Comparison of ENCODE assay signal across 22 cellular contexts in the genomic region with DNA sequence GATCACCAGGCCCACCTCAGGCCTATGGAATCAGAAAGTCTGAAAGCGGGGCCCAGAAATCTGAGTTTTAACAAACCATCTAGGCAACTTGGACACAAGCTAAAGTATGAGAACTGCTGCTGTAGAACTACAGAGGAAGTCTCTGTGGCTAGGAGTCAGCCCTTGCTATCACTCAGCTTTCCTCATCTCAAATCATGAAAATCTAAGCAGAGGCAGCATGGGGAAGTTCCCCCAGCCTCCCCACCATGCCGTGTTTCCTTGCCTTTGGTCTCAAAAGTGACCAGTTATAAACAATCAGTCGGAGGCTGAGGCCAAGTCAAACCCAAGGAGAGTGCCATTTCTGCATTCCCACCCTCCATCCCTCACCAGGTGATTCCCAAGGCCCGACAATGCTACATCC.
DNase-seq lines count a peak whose midpoint lies in the region; ATAC-seq, FAIRE-seq and TF ChIP-seq lines count a peak whose summit lies in the region.
"Had no signal": no experiment of that assay in that cellular context is flagged by ENCODE, and none has a peak within 500 bp of the region (broad histone marks: within the 10 kb centered on the region; RNA-seq: fewer than 3 reads in every experiment).

No MANE protein-coding gene starts in this region.

- DNase-seq in GDM1 (lab: John Stamatoyannopoulos, UW), result peak; percentile 69
- peak; percentile 59 for DNase-seq in KBM-7
- DNase-seq in GM12878 (ENCODE audit: low read depth, low spot score), result no peak
- no peak for DNase-seq in mucosa of gallbladder (ENCODE audit: low spot score)
- DNase-seq in inferior parietal cortex (ENCODE audit: extremely low spot score), result no peak
- DNase-seq: activated CD4-positive, alpha-beta memory T cell treated with anti-CD3 and anti-CD28 coated beads, Interleukin-2, amount 10 ng/mL, durations not matched to agents 7 days and 5 days; activated T-cell treated with anti-CD3 and anti-CD28 coated beads, Interleukin-2, amount 50 U/mL, for 4 hours; CD8-positive, alpha-beta T cell; DMS153; effector memory CD4-positive, alpha-beta T cell; left colon; NCI-H226; NCI-H774; nephron progenitor cell; sigmoid colon; WERI-Rb-1 had no signal

- no peak for TF ChIP-seq RAD21 in GM12878 (IDR thresholded peaks at IDR 0.05; ENCODE audit: insufficient read depth, low read depth, low read length)

- no peak overlapping the region for H3K27ac ChIP-seq in GM12878 (ENCODE audit: control insufficient read depth, insufficient read depth)
- H3K27ac ChIP-seq: sigmoid colon, SJSA1, WERI-Rb-1 had no signal

- no peak for TF ChIP-seq POLR2A in GM12878 (IDR thresholded peaks at IDR 0.05; ENCODE audit: low read depth, low read length)

- in situ Hi-C loops in KBM-7 (cut with MboI; ENCODE audit: low pct_unique_long_range_greater_than_20kb, low sequenced_read_pairs), result no loop called here
- in situ Hi-C loops in GM12878 (cut with MboI), result no loop called here

- BruUV-seq in GM12878 (replicated peaks; lab: Mats Ljungman, UMichigan), result no TSS peak

- no peak overlapping the region for H3K9ac ChIP-seq in GM12878 (ENCODE audit: control insufficient read depth, insufficient read depth, low read length)

- FAIRE-seq in GM12878 (lab: Jason Lieb, UNC), result no peak
- FAIRE-seq: H54 had no signal

- H3K36me3 ChIP-seq in GM12878 (ENCODE audit: control insufficient read depth in 2 of 2, insufficient read depth in 2 of 2, low read length in 1 of 2), result no peaks in the 10 kb centered on the region
- H3K36me3 ChIP-seq: sigmoid colon, SJSA1, WERI-Rb-1 had no signal

- peak overlapping the region; percentile 56 for H2AFZ ChIP-seq in GM12878 (ENCODE audit: control insufficient read depth, low read depth, low read length)

- no peaks in the 10 kb centered on the region for H3K27me3 ChIP-seq in GM12878 (replicated peaks in 1 of 2; ENCODE audit: control insufficient read depth in 2 of 2, insufficient read depth in 2 of 2, low read length in 1 of 2)
- H3K27me3 ChIP-seq: sigmoid colon, SJSA1 had no signal

- no peaks in the 10 kb centered on the region for H3K4me1 Mint-ChIP-seq in activated T-helper 17 cell treated with anti-CD3 and anti-CD28 coated beads, Interleukin-2, amount 50 U/mL, for 72 hours
- H3K4me1 Mint-ChIP-seq: activated CD4-positive, alpha-beta memory T cell treated with anti-CD3 and anti-CD28 coated beads, Interleukin-2, amount 10 ng/mL, durations not matched to agents 7 days and 5 days; nephron progenitor cell had no signal

- RAD21 ChIA-PET in GM12878 (lab: Charles Lee; ENCODE audit: unreplicated experiment), result no interaction called here

- H3K4me1 ChIP-seq in GM12878 (ENCODE audit: control insufficient read depth, insufficient read depth, low read length), result peaks cover 9% of the 10 kb centered on the region
- H3K4me1 ChIP-seq: sigmoid colon, SJSA1 had no signal

- TF ChIP-seq CTCF in GM12878 (IDR thresholded peaks at IDR 0.05 in 2 of 3, conservative IDR thresholded peaks at IDR 0.05 in 1 of 3; ENCODE audit: control insufficient read depth in 2 of 3, extremely low read depth in 1 of 3, insufficient read depth in 1 of 3, low read depth in 3 of 3, low read length in 3 of 3), result no peak

- H3K27ac Mint-ChIP-seq in activated T-helper 17 cell treated with anti-CD3 and anti-CD28 coated beads, Interleukin-2, amount 50 U/mL, for 72 hours, result no peak overlapping the region
- H3K27ac Mint-ChIP-seq: activated CD4-positive, alpha-beta memory T cell treated with anti-CD3 and anti-CD28 coated beads, Interleukin-2, amount 10 ng/mL, durations not matched to agents 7 days and 5 days; CD8-positive, alpha-beta T cell; nephron progenitor cell; T-helper 1 cell treated with Interleukin-12 subunit alpha and Interleukin-12 subunit beta and Interleukin-4 antibody, amounts not matched to agents 30 μg/mL and 1 μg/mL, for 36 hours had no signal

- no peaks in the 10 kb centered on the region for H3K79me2 ChIP-seq in GM12878 (ENCODE audit: control insufficient read depth, insufficient read depth, low read length)

- no peak overlapping the region for H3K4me3 Mint-ChIP-seq in activated T-helper 17 cell treated with anti-CD3 and anti-CD28 coated beads, Interleukin-2, amount 50 U/mL, for 72 hours
- H3K4me3 Mint-ChIP-seq: activated CD4-positive, alpha-beta memory T cell treated with anti-CD3 and anti-CD28 coated beads, Interleukin-2, amount 10 ng/mL, durations not matched to agents 7 days and 5 days; activated T-cell treated with anti-CD3 and anti-CD28 coated beads, Interleukin-2, amount 50 U/mL, for 4 hours; CD8-positive, alpha-beta T cell; nephron progenitor cell; T-helper 1 cell treated with Interleukin-12 subunit alpha and Interleukin-12 subunit beta and Interleukin-4 antibody, amounts not matched to agents 30 μg/mL and 1 μg/mL, for 36 hours had no signal

- peak overlapping the region; percentile 38; the same call in 1 of the 2 replicates for H3K4me2 ChIP-seq in GM12878 (ENCODE audit: control insufficient read depth, insufficient read depth)

- H3K9me3 Mint-ChIP-seq in activated T-helper 17 cell treated with anti-CD3 and anti-CD28 coated beads, Interleukin-2, amount 50 U/mL, for 72 hours, result no peaks in the 10 kb centered on the region
- H3K9me3 Mint-ChIP-seq: activated CD4-positive, alpha-beta memory T cell treated with anti-CD3 and anti-CD28 coated beads, Interleukin-2, amount 10 ng/mL, durations not matched to agents 7 days and 5 days; activated T-cell treated with anti-CD3 and anti-CD28 coated beads, Interleukin-2, amount 50 U/mL, for 4 hours had no signal

- H3K36me3 Mint-ChIP-seq in activated T-helper 17 cell treated with anti-CD3 and anti-CD28 coated beads, Interleukin-2, amount 50 U/mL, for 72 hours (ENCODE audit: low read depth), result no peaks in the 10 kb centered on the region
- H3K36me3 Mint-ChIP-seq: CD8-positive, alpha-beta T cell had no signal

- CTCF ChIA-PET in GM12878 (lab: Yijun Ruan, JAX), result no interaction called here

- ATAC-seq in GM21526 (IDR thresholded peaks at IDR 0.05; ENCODE audit: low FRiP score, unreplicated experiment), result peak; percentile 62
- ATAC-seq in GM12878, result no peak
- no peak for ATAC-seq in activated T-helper 17 cell treated with anti-CD3 and anti-CD28 coated beads, Interleukin-2, amount 50 U/mL, for 72 hours (replicated peaks)
- ATAC-seq: activated T-cell treated with anti-CD3 and anti-CD28 coated beads, Interleukin-2, amount 50 U/mL, for 4 hours; CD8-positive, alpha-beta T cell; left colon; Panc1 had no signal

- peaks cover 4% of the 10 kb centered on the region; the same call in 1 of the 3 replicates for H3K9me3 ChIP-seq in GM12878 (replicated peaks; ENCODE audit: control insufficient read depth, insufficient read depth, low read length)
- H3K9me3 ChIP-seq: sigmoid colon, SJSA1 had no signal

- no peak for TF ChIP-seq EP300 in GM12878 (IDR thresholded peaks at IDR 0.05; ENCODE audit: borderline replicate concordance in 1 of 2, control insufficient read depth in 1 of 2, low read depth in 2 of 2, low read length in 2 of 2)

- POLR2A ChIA-PET in GM12878 (lab: Charles Lee), result no interaction called here

- 17% methylated on average over 4 of the region's 4 CpGs for WGBS in GM12878 (ENCODE audit: insufficient coverage, insufficient replicate concordance, low lambda C conversion rate, missing lambda C conversion rate)

- intact Hi-C loops in GM12878 (cut with micrococcal nuclease; ENCODE audit: unreplicated experiment), result no loop called here

- no peaks in the 10 kb centered on the region for H3K27me3 Mint-ChIP-seq in activated T-helper 17 cell treated with anti-CD3 and anti-CD28 coated beads, Interleukin-2, amount 50 U/mL, for 72 hours
- H3K27me3 Mint-ChIP-seq: activated CD4-positive, alpha-beta memory T cell treated with anti-CD3 and anti-CD28 coated beads, Interleukin-2, amount 10 ng/mL, durations not matched to agents 7 days and 5 days had no signal

- H4K20me1 ChIP-seq in GM12878 (ENCODE audit: control insufficient read depth, insufficient read depth), result no peaks in the 10 kb centered on the region

- H3K4me3 ChIP-seq in GM12878, result no peak overlapping the region
- H3K4me3 ChIP-seq: sigmoid colon, SJSA1 had no signal

- SMC1A ChIA-PET in GM12878 (lab: Charles Lee; ENCODE audit: uncharacterized antibody, unreplicated experiment), result no interaction called here

TF ChIP-seq in GM12878, 131 proteins besides CTCF, POLR2A, EP300 and RAD21:
- TF ChIP-seq POU2F2 (IDR thresholded peaks at IDR 0.05; ENCODE audit: borderline replicate concordance, low read depth, low read length), result no peak
- TF ChIP-seq, protein P1, sequence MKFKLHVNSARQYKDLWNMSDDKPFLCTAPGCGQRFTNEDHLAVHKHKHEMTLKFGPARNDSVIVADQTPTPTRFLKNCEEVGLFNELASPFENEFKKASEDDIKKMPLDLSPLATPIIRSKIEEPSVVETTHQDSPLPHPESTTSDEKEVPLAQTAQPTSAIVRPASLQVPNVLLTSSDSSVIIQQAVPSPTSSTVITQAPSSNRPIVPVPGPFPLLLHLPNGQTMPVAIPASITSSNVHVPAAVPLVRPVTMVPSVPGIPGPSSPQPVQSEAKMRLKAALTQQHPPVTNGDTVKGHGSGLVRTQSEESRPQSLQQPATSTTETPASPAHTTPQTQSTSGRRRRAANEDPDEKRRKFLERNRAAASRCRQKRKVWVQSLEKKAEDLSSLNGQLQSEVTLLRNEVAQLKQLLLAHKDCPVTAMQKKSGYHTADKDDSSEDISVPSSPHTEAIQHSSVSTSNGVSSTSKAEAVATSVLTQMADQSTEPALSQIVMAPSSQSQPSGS (IDR thresholded peaks at IDR 0.05; ENCODE audit: low read length), result no peak
- TF ChIP-seq SUZ12 (IDR thresholded peaks at IDR 0.05; ENCODE audit: unreplicated experiment), result no peak
- no peak for TF ChIP-seq TCF7 (IDR thresholded peaks at IDR 0.05; ENCODE audit: borderline replicate concordance)
- TF ChIP-seq BMI1 (IDR thresholded peaks at IDR 0.05; ENCODE audit: borderline replicate concordance), result no peak

Comparison
In these comparisons a context has a peak if more than half of its experiments do, and no peak if none do; other contexts are left out.
1. DNase-seq: peak in GDM1 (single experiment) and KBM-7 (single experiment); none in GM12878 (single experiment), mucosa of gallbladder (single experiment) and inferior parietal cortex (single experiment).